ENCODE assay signal across 8 cellular contexts in the genomic region with DNA sequence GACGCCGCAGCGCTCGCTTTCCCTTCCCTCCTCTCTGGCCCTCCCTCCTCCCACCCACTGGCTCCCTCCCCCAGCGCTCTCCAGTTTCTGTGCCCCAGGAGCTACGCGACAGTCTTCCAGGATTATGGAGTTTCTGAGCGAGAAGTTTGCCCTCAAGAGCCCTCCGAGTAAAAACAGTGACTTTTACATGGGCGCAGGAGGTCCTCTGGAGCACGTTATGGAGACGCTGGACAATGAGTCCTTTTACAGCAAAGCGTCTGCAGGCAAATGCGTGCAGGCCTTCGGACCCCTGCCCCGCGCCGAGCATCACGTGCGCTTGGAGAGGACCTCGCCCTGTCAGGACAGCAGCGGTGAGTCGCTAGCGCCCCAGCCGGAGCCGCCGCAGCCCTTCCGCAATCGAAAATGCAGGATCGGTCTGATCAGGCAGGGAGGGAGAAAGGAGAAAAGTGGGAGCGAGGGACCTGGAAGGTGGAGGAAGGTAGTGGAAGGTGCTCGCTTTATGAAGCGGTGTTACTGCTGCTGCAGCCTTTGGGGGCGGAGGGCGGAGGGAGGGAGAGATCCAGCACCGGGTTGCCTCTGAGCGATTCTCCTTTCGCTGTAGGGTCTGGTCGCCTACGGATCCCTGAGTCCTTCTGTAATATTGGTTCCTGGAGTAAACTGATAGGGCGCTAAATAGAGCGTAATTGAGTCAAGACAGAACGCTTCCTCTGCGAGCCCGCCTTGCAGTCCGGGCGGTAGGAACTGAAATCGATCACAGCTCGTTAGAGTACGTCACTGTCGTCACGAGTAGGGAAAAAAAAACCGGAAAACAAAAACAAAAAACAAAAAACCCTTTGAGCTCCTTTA. TPM values are rescaled to one million over a fixed set of nuclear protein-coding genes. Genes with fewer than 3 reads are reported as not detected.
DNase-seq lines count a peak whose midpoint lies in the region; ATAC-seq, FAIRE-seq and TF ChIP-seq lines count a peak whose summit lies in the region.

TSS of gene ALX1 (plus strand) at position 83 of the 846 bp plus-strand sequence. CDS start at position 125, 42 bp downstream.

- peaks cover 37% of the 10 kb centered on the region for H3K27me3 ChIP-seq in bronchial epithelial cell (ENCODE audit: control insufficient read depth, insufficient read depth, low read length)
- peaks cover 96 to 100% of the 10 kb centered on the region in 2 donors for H3K27me3 ChIP-seq in left lung
- peaks cover 100% of the 10 kb centered on the region for H3K27me3 ChIP-seq in transverse colon

- no peak for TF ChIP-seq POLR2A in transverse colon (IDR thresholded peaks at IDR 0.05)

- peak; percentile 6 for DNase-seq in AG10803 (ENCODE audit: low read depth)
- peak; percentile 29 for DNase-seq in NCI-H2171 treated with DMSO at 0.1 percent for 48 hours (lab: John Stamatoyannopoulos, UW)
- DNase-seq in bronchial epithelial cell (ENCODE audit: low read depth): peak; percentile 19
- DNase-seq in left lung: peak in 1 of 2 donors; percentile 76
- peak; percentile 9 for DNase-seq in transverse colon

- TF ChIP-seq EP300 in transverse colon (IDR thresholded peaks at IDR 0.05; ENCODE audit: low read depth): no peak

- 4 to 5% methylated on average over 10 to 53 of the region's 53 CpGs for WGBS in transverse colon (ENCODE audit: low coverage in 1 of 2), 2 donors

- H3K4me3 ChIP-seq in AG10803 (ENCODE audit: low read length) (peak within 1 kb of the TSS; percentile 63), bronchial epithelial cell (ENCODE audit: low read depth, low read length) (peak within 1 kb of the TSS; percentile 12), left lung (peak within 1 kb of the TSS in 1 of 2 donors; percentile 13), transverse colon (peak within 1 kb of the TSS in 3 of 4 donors; percentile 20 to 49 (median 28))

- ATAC-seq in GM19397 (IDR thresholded peaks at IDR 0.05; ENCODE audit: unreplicated experiment) (peak; percentile 52), left lung (peak; percentile 67), GM21526 (IDR thresholded peaks at IDR 0.05; ENCODE audit: low FRiP score, unreplicated experiment) (no peak), GM19452 (IDR thresholded peaks at IDR 0.05; ENCODE audit: unreplicated experiment) (no peak)

- H3K27ac ChIP-seq in left lung (no peak within 1 kb of the TSS), transverse colon (no peak within 1 kb of the TSS)

- no peak for TF ChIP-seq CTCF in AG10803 (conservative IDR thresholded peaks at IDR 0.05; ENCODE audit: low read length)
- TF ChIP-seq CTCF in bronchial epithelial cell (IDR thresholded peaks at IDR 0.05; ENCODE audit: insufficient read depth, low read length, severe bottlenecking): no peak
- no peak for TF ChIP-seq CTCF in left lung (IDR thresholded peaks at IDR 0.05)
- TF ChIP-seq CTCF in transverse colon (IDR thresholded peaks at IDR 0.05): no peak

- H3K36me3 ChIP-seq in bronchial epithelial cell (ENCODE audit: control insufficient read depth, insufficient read depth, low read length): no peaks in the 10 kb centered on the region
- no peaks in the 10 kb centered on the region for H3K36me3 ChIP-seq in left lung
- no peaks in the 10 kb centered on the region for H3K36me3 ChIP-seq in transverse colon

- in situ Hi-C loops in transverse colon (cut with MboI; ENCODE audit: low pct_ligation_motif_present in 1 of 4, low pct_unique_long_range_greater_than_20kb in 1 of 4, low sequenced_read_pairs in 3 of 4): no loop called here

- intact Hi-C loops in left lung (cut with DNase I): no loop called here
- intact Hi-C loops in transverse colon (cut with DNase I; ENCODE audit: low total_unique reads): no loop called here

- H3K4me1 ChIP-seq in left lung (peaks cover 0 to 9% of the 10 kb centered on the region in 2 donors), transverse colon (peaks cover 5 to 19% (median 13%) of the 10 kb centered on the region in 4 donors)

- H3K9me3 ChIP-seq in left lung (no peaks in the 10 kb centered on the region), transverse colon (no peaks in the 10 kb centered on the region)

- FAIRE-seq in bronchial epithelial cell (lab: Jason Lieb, UNC): no peak

RNA-seq across cellular contexts. Expression of gene ALX1, which starts in this region (rescaled TPM):
- 0.26 and 0.38 TPM in 2 replicates for total RNA-seq in bronchial epithelial cell
- total RNA-seq in left lung: not detected
- not detected for total RNA-seq in transverse colon

Comparison
In these comparisons a context has a peak if more than half of its experiments do, and no peak if none do; other contexts are left out.
1. Peak in DNase-seq and H3K4me3 ChIP-seq in bronchial epithelial cell; RNA of the gene not detected or under 1 TPM.
2. Peak in ATAC-seq in left lung; RNA of the gene not detected or under 1 TPM.
3. Peak in DNase-seq and H3K4me3 ChIP-seq in transverse colon; RNA of the gene not detected or under 1 TPM.